ENCODE assay signal across 8 cellular contexts in genomic region chr3:161559177-161559998, GRCh38.
DNase-seq lines count a peak whose midpoint lies in the region; ATAC-seq and TF ChIP-seq lines count a peak whose summit lies in the region.

No MANE protein-coding gene starts in this region.

- ATAC-seq in GM18868 (IDR thresholded peaks at IDR 0.05; ENCODE audit: unreplicated experiment) (peak; percentile 68), esophagus mucosa (peak; percentile 54), GM19455 (IDR thresholded peaks at IDR 0.05; ENCODE audit: unreplicated experiment) (no peak)

- no peaks in the 10 kb centered on the region for H3K9me2 ChIP-seq in PC-9 (ENCODE audit: insufficient read depth)

- no peaks in the 10 kb centered on the region for H3K4me1 ChIP-seq in PC-9 (replicated peaks; ENCODE audit: insufficient read depth)
- H3K4me1 ChIP-seq in osteoblast (ENCODE audit: insufficient read depth, low read length), result no peaks in the 10 kb centered on the region

- CTCF ChIA-PET in PC-9 (lab: Charles Lee), result no interaction called here

- no peaks in the 10 kb centered on the region for H3F3A ChIP-seq in PC-9 (ENCODE audit: insufficient read depth, low read depth)

- no peaks in the 10 kb centered on the region for H3K9me3 ChIP-seq in PC-9 (ENCODE audit: insufficient read depth, low read depth)
- H3K9me3 ChIP-seq in osteoblast (ENCODE audit: low read depth, low read length), result no peaks in the 10 kb centered on the region

- no peaks in the 10 kb centered on the region for H3K36me3 ChIP-seq in PC-9 (ENCODE audit: low read depth)
- H3K36me3 ChIP-seq in osteoblast (ENCODE audit: insufficient read depth, low read length), result no peaks in the 10 kb centered on the region

- H3K4me3 ChIP-seq in PC-9, result no peak overlapping the region
- no peak overlapping the region for H3K4me3 ChIP-seq in osteoblast (ENCODE audit: insufficient read depth, low read length)

- H3K27ac ChIP-seq in PC-9, result no peak overlapping the region
- no peak overlapping the region for H3K27ac ChIP-seq in osteoblast (ENCODE audit: low read depth, low read length)

- H3K4me2 ChIP-seq in PC-9, result no peak overlapping the region
- H3K4me2 ChIP-seq in osteoblast (ENCODE audit: insufficient read depth, low read length), result peak overlapping the region; percentile 19

- no TSS peak for BruUV-seq in PC-9 (replicated peaks; lab: Mats Ljungman, UMichigan)

- POLR2A ChIA-PET in PC-9 (lab: Charles Lee; ENCODE audit: unreplicated experiment), result no interaction called here

- intact Hi-C loops in PC-9 (cut with micrococcal nuclease; ENCODE audit: unreplicated experiment), result no loop called here

- DNase-seq in AG08395 (ENCODE audit: low spot score), result peak; percentile 13
- DNase-seq in LoVo (ENCODE audit: low spot score), result peak; percentile 36
- DNase-seq in PC-9, result peak in 1 of 2 experiments; percentile 29
- DNase-seq in osteoblast (ENCODE audit: insufficient read length, low spot score, missing footprints), result no peak
- DNase-seq in cortex of kidney (lab: John Stamatoyannopoulos, UW), result no peak

- H2AFZ ChIP-seq in PC-9, result no peak overlapping the region
- H2AFZ ChIP-seq in osteoblast (ENCODE audit: low read length), result no peak overlapping the region

- H3K79me2 ChIP-seq in PC-9 (ENCODE audit: low read depth) (no peaks in the 10 kb centered on the region), osteoblast (ENCODE audit: insufficient read depth, low read length) (no peaks in the 10 kb centered on the region)

- H4K20me1 ChIP-seq in PC-9 (ENCODE audit: insufficient read depth), result no peaks in the 10 kb centered on the region
- no peaks in the 10 kb centered on the region for H4K20me1 ChIP-seq in osteoblast (ENCODE audit: insufficient read depth, low read length)

- TF ChIP-seq CTCF in PC-9 (conservative IDR thresholded peaks at IDR 0.05), result peak; percentile 88
- TF ChIP-seq CTCF in osteoblast (IDR thresholded peaks at IDR 0.05; ENCODE audit: extremely low read depth, low read depth, low read length), result peak; percentile 76

- H3K27me3 ChIP-seq in PC-9 (ENCODE audit: insufficient read depth, low read depth) (no peaks in the 10 kb centered on the region), osteoblast (ENCODE audit: insufficient read depth, low read length) (no peaks in the 10 kb centered on the region)

Comparison
In these comparisons a context has a peak if more than half of its experiments do, and no peak if none do; other contexts are left out.
1. DNase-seq: peak in AG08395 (single experiment) and LoVo (single experiment); none in osteoblast (single experiment) and cortex of kidney (single experiment).